15 cellular contexts compared by ENCODE assay signal in genomic region chr6:104688283-104688969, GRCh38.
A peak's percentile ranks its signal among the peaks of the same experiment; 100 is the strongest.
DNase-seq lines count a peak whose midpoint lies in the region; ATAC-seq and TF ChIP-seq lines count a peak whose summit lies in the region.
"Had no signal": no experiment of that assay in that cellular context is flagged by ENCODE, and none has a peak within 500 bp of the region (broad histone marks: within the 10 kb centered on the region; RNA-seq: fewer than 3 reads in every experiment).

No MANE protein-coding gene starts in this region.

- no peak for ATAC-seq in CD4-positive, CD25-positive, alpha-beta regulatory T cell (ENCODE audit: low read depth in 2 of 2)
- ATAC-seq in GM18909 (IDR thresholded peaks at IDR 0.05; ENCODE audit: poor library complexity, unreplicated experiment) = peak; percentile 61
- ATAC-seq in HG02852 (IDR thresholded peaks at IDR 0.05; ENCODE audit: unreplicated experiment) = peak; percentile 80
- no peak for ATAC-seq in T-helper 17 cell
- no peak for ATAC-seq in CD8-positive, alpha-beta T cell
- no peak for ATAC-seq in right lobe of liver
- ATAC-seq: GM23338, left lobe of liver, PC-3, upper lobe of right lung had no signal

- peaks cover 0 to 3% (median 0%) of the 10 kb centered on the region in 7 donors for H3K9me3 Mint-ChIP-seq in CD4-positive, CD25-positive, alpha-beta regulatory T cell
- H3K9me3 Mint-ChIP-seq in CD8-positive, alpha-beta T cell = no peaks in the 10 kb centered on the region
- H3K9me3 Mint-ChIP-seq: GM23338 had no signal

- H3K27me3 ChIP-seq in CD4-positive, CD25-positive, alpha-beta regulatory T cell (ENCODE audit: control insufficient read depth, insufficient read depth, low read length) = no peaks in the 10 kb centered on the region
- H3K27me3 ChIP-seq in CD8-positive, alpha-beta T cell (ENCODE audit: insufficient read depth, low read length) = no peaks in the 10 kb centered on the region
- no peaks in the 10 kb centered on the region for H3K27me3 ChIP-seq in right lobe of liver
- H3K27me3 ChIP-seq: upper lobe of right lung had no signal

- no peak overlapping the region for H3K27ac ChIP-seq in CD4-positive, CD25-positive, alpha-beta regulatory T cell (ENCODE audit: insufficient read depth, low read length, poor library complexity, severe bottlenecking)
- no peak overlapping the region for H3K27ac ChIP-seq in CD8-positive, alpha-beta T cell (ENCODE audit: low read depth, low read length)
- no peak overlapping the region for H3K27ac ChIP-seq in right lobe of liver
- H3K27ac ChIP-seq: upper lobe of right lung had no signal

- H3K4me3 ChIP-seq in CD4-positive, CD25-positive, alpha-beta regulatory T cell (ENCODE audit: low read depth, low read length) = no peak overlapping the region
- H3K4me3 ChIP-seq in CD8-positive, alpha-beta T cell (ENCODE audit: low read depth, low read length) = no peak overlapping the region
- no peak overlapping the region for H3K4me3 ChIP-seq in right lobe of liver
- H3K4me3 ChIP-seq: GM23338, upper lobe of right lung had no signal

- no peak for TF ChIP-seq POLR2A in right lobe of liver (IDR thresholded peaks at IDR 0.05)

- H3K4me3 Mint-ChIP-seq in CD4-positive, CD25-positive, alpha-beta regulatory T cell = no peak overlapping the region
- H3K4me3 Mint-ChIP-seq in T-helper 17 cell = peak overlapping the region; percentile 5
- H3K4me3 Mint-ChIP-seq in CD8-positive, alpha-beta T cell = no peak overlapping the region
- H3K4me3 Mint-ChIP-seq: GM23338 had no signal

- POLR2A ChIA-PET in CD8-positive, alpha-beta T cell (lab: Charles Lee) = no interaction called here

- DNase-seq in CD4-positive, CD25-positive, alpha-beta regulatory T cell = no peak
- DNase-seq in T-helper 17 cell = no peak
- no peak for DNase-seq in CD8-positive, alpha-beta T cell
- no peak for DNase-seq in right lobe of liver
- no peak for DNase-seq in hypothalamus (lab: John Stamatoyannopoulos, UW)
- no peak for DNase-seq in RPMI8226
- DNase-seq: amygdala, foreskin melanocyte, MM.1S, PC-3, upper lobe of right lung had no signal

- H3K36me3 Mint-ChIP-seq in CD4-positive, CD25-positive, alpha-beta regulatory T cell = no peaks in the 10 kb centered on the region
- H3K36me3 Mint-ChIP-seq in T-helper 17 cell (ENCODE audit: low read depth) = peaks cover 3% of the 10 kb centered on the region
- H3K36me3 Mint-ChIP-seq in CD8-positive, alpha-beta T cell = no peaks in the 10 kb centered on the region

- CTCF ChIA-PET in CD8-positive, alpha-beta T cell (lab: Charles Lee) = no interaction called here

- no peaks in the 10 kb centered on the region for H3K9me3 ChIP-seq in CD4-positive, CD25-positive, alpha-beta regulatory T cell (ENCODE audit: control insufficient read depth in 2 of 2, low read length in 2 of 2)
- H3K9me3 ChIP-seq in T-helper 17 cell (ENCODE audit: control insufficient read depth, low read length, poor library complexity, severe bottlenecking) (no peaks in the 10 kb centered on the region), right lobe of liver (no peaks in the 10 kb centered on the region)
- H3K9me3 ChIP-seq in CD8-positive, alpha-beta T cell (ENCODE audit: low read length) = no peaks in the 10 kb centered on the region
- H3K9me3 ChIP-seq: upper lobe of right lung had no signal

- no peaks in the 10 kb centered on the region for H3K4me1 ChIP-seq in CD4-positive, CD25-positive, alpha-beta regulatory T cell (ENCODE audit: control insufficient read depth, insufficient read depth, low read length, poor library complexity, severe bottlenecking)
- no peaks in the 10 kb centered on the region for H3K4me1 ChIP-seq in CD8-positive, alpha-beta T cell (ENCODE audit: insufficient read depth, low read length)
- no peaks in the 10 kb centered on the region for H3K4me1 ChIP-seq in right lobe of liver
- H3K4me1 ChIP-seq: upper lobe of right lung had no signal

- no peaks in the 10 kb centered on the region for H3K36me3 ChIP-seq in CD4-positive, CD25-positive, alpha-beta regulatory T cell (ENCODE audit: control insufficient read depth, insufficient read depth, low read length)
- H3K36me3 ChIP-seq in CD8-positive, alpha-beta T cell (ENCODE audit: insufficient read depth, low read length) = no peaks in the 10 kb centered on the region
- H3K36me3 ChIP-seq in right lobe of liver = no peaks in the 10 kb centered on the region
- H3K36me3 ChIP-seq: upper lobe of right lung had no signal

- 50% methylated on average over 3 of the region's 3 CpGs for WGBS in right lobe of liver (ENCODE audit: insufficient coverage, low coverage, low lambda C conversion rate, missing lambda C conversion rate)

- TF ChIP-seq CTCF in CD8-positive, alpha-beta T cell (IDR thresholded peaks at IDR 0.05) = no peak
- no peak for TF ChIP-seq CTCF in right lobe of liver (IDR thresholded peaks at IDR 0.05)

- H3K4me1 Mint-ChIP-seq in CD4-positive, CD25-positive, alpha-beta regulatory T cell = peaks cover 0 to 4% (median under 1%) of the 10 kb centered on the region in 4 donors
- peaks cover 22% of the 10 kb centered on the region for H3K4me1 Mint-ChIP-seq in T-helper 17 cell
- peaks cover 11% of the 10 kb centered on the region for H3K4me1 Mint-ChIP-seq in CD8-positive, alpha-beta T cell (ENCODE audit: low read depth)

- no peaks in the 10 kb centered on the region for H3K27me3 Mint-ChIP-seq in CD4-positive, CD25-positive, alpha-beta regulatory T cell
- peaks cover 4% of the 10 kb centered on the region for H3K27me3 Mint-ChIP-seq in T-helper 17 cell
- H3K27me3 Mint-ChIP-seq in CD8-positive, alpha-beta T cell (ENCODE audit: low read depth) = no peaks in the 10 kb centered on the region

- peak overlapping the region; percentile 1 to 3 (median 2) for H3K27ac Mint-ChIP-seq in CD4-positive, CD25-positive, alpha-beta regulatory T cell
- H3K27ac Mint-ChIP-seq in T-helper 17 cell = peak overlapping the region; percentile 59
- H3K27ac Mint-ChIP-seq in CD8-positive, alpha-beta T cell = no peak overlapping the region
- H3K27ac Mint-ChIP-seq: GM23338 had no signal

- intact Hi-C loops in CD8-positive, alpha-beta T cell (cut with DNase I, micrococcal nuclease) = no loop called here
- intact Hi-C loops in right lobe of liver (cut with DNase I) = loop anchor here in 1 of 2 donors (10.0 kb wide), 1 partner anchor 86 kb away; no protein-coding TSS in a partner anchor

Comparison
In these comparisons a context has a peak if more than half of its experiments do, and no peak if none do; other contexts are left out.
1. ATAC-seq: peak in GM18909 (single experiment) and HG02852 (single experiment); none in CD4-positive, CD25-positive, alpha-beta regulatory T cell (0 of 2), T-helper 17 cell (single experiment), CD8-positive, alpha-beta T cell (single experiment) and right lobe of liver (0 of 4).